In the genomic region with DNA sequence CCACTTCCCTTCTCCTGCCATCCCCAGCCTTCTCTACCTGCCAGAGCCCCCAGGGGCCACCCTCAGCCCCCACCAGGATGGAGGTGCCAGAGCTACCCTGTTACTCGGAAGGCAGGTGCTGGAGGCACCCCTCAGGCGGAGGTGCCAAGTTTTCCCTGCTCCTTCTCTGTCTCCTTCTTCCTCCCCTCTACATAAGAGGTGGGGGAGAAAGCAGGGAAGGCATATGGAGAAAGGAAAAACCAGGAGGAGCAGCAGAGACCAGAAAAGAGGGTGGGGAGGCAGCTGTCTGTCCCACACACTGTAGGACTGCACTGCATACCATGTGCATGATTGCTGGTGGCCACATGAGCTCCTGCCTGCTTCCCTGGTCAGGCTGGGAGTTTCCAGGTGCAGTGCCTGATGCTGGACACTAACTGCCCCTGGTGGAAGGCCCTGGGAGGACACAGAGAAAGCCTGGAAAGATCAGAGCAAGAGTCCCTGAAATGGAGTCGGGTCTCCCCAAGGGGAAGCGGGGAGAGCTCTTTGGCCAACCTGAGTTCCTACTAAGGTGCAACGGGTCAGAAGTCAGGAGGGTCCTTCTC, we compare ENCODE assay signal across 7 cellular contexts. TPM values are rescaled to one million over a fixed set of nuclear protein-coding genes. Genes with fewer than 3 reads are reported as not detected.
A peak's percentile ranks its signal among the peaks of the same experiment; 100 is the strongest.
DNase-seq lines count a peak whose midpoint lies in the region; ATAC-seq and TF ChIP-seq lines count a peak whose summit lies in the region.
"Not testable (repeated sequence)": the region's sequence is repeated elsewhere in the genome, so short reads cannot be mapped to it uniquely, and the experiment has no call there.

No MANE protein-coding gene starts in this region.

- CTCF ChIA-PET in HCT116 (lab: Charles Lee), result interaction anchor here (0.7 to 4.5 kb wide), 21 partner anchors 10 to 652 kb away, joined by 3 to 38 read pairs (median 4); a partner anchor contains a TSS
- CTCF ChIA-PET in PC-9 (lab: Charles Lee), result interaction anchor here (0.6 to 1.2 kb wide), 5 partner anchors 73 to 185 kb away, joined by 3 to 4 read pairs (median 3); no protein-coding TSS in a partner anchor

- H3K4me1 ChIP-seq in HCT116 (ENCODE audit: control insufficient read depth in 1 of 2, insufficient read depth in 2 of 2, low read length in 2 of 2) (peaks cover 2 to 15% of the 10 kb centered on the region in 2 experiments; a peak in 3 of 4 replicates), adipocyte (ENCODE audit: control insufficient read depth, insufficient read depth, low read length) (peaks cover 36% of the 10 kb centered on the region)
- H3K4me1 ChIP-seq in PC-9 (replicated peaks; ENCODE audit: insufficient read depth); endodermal cell (ENCODE audit: control insufficient read depth, insufficient read depth, low read length); hepatocyte (ENCODE audit: insufficient read depth): not testable (repeated sequence)

- peak in 2 of 3 experiments; percentile 30 to 46; a peak in 3 of 6 replicates for TF ChIP-seq CTCF in HCT116 (IDR thresholded peaks at IDR 0.05 in 2 of 3, conservative IDR thresholded peaks at IDR 0.05 in 1 of 3; ENCODE audit: borderline replicate concordance in 1 of 3, insufficient read depth in 1 of 3, low read depth in 2 of 3, low read length in 2 of 3)
- TF ChIP-seq CTCF in PC-9 (conservative IDR thresholded peaks at IDR 0.05), result peak; percentile 42; the same call in 1 of the 2 replicates
- TF ChIP-seq CTCF in endodermal cell (conservative IDR thresholded peaks at IDR 0.05), result peak; percentile 62
- not testable (repeated sequence) for TF ChIP-seq CTCF in hepatocyte (IDR thresholded peaks at IDR 0.05; ENCODE audit: poor library complexity)
- TF ChIP-seq CTCF in nephron (IDR thresholded peaks at IDR 0.05; ENCODE audit: unreplicated experiment in 3 of 3), result peak; percentile 7 to 25 (median 23)

- peak; percentile 28 for ATAC-seq in HCT116

- not testable (repeated sequence) for H3K27me3 ChIP-seq in HCT116 (ENCODE audit: insufficient read depth, low read length); adipocyte (replicated peaks; ENCODE audit: control insufficient read depth, insufficient read depth, low read length); hepatocyte
- H3K27me3 ChIP-seq in PC-9 (ENCODE audit: insufficient read depth, low read depth) (peaks cover 14% of the 10 kb centered on the region; the same call in 1 of the 2 replicates), endodermal cell (ENCODE audit: control insufficient read depth, insufficient read depth, low read length, poor library complexity, severe bottlenecking) (peaks cover 26% of the 10 kb centered on the region)

- not testable (repeated sequence) for H3F3A ChIP-seq in PC-9 (ENCODE audit: insufficient read depth, low read depth)

- not testable (repeated sequence) for H3K79me2 ChIP-seq in HCT116 (ENCODE audit: insufficient read depth, low read length); PC-9 (ENCODE audit: low read depth); hepatocyte

- POLR2A ChIA-PET in HCT116 (lab: Charles Lee) (interaction anchor here (1.2 kb wide), 1 partner anchor 9 kb away, joined by 3 read pairs; no protein-coding TSS in a partner anchor), PC-9 (lab: Charles Lee; ENCODE audit: unreplicated experiment) (interaction anchor here (0.7 kb wide), 1 partner anchor 90 kb away, joined by 9 read pairs; no protein-coding TSS in a partner anchor)

- not testable (repeated sequence) for H3K9ac ChIP-seq in HCT116 (ENCODE audit: low read length); endodermal cell (ENCODE audit: extremely low read depth, low read length, poor library complexity, severe bottlenecking)
- peak overlapping the region; percentile 54 for H3K9ac ChIP-seq in adipocyte (ENCODE audit: low read length)

- not testable (repeated sequence) for H3K9me2 ChIP-seq in HCT116 (ENCODE audit: insufficient read depth); PC-9 (ENCODE audit: insufficient read depth); hepatocyte (replicated peaks; ENCODE audit: insufficient read depth)

- WGBS in endodermal cell (ENCODE audit: insufficient coverage in 1 of 2, insufficient read length in 1 of 2), 2 experiments, result 96 to 100% methylated on average over 2 to 4 of the region's 5 CpGs
- 92% methylated on average over 5 of the region's 5 CpGs for whole genome bisulfite sequencing in hepatocyte (ENCODE audit: low lambda C conversion rate, missing lambda C conversion rate)

- H3K27ac Mint-ChIP-seq in endodermal cell, nephron: not testable (repeated sequence)

- H3K4me3 Mint-ChIP-seq in endodermal cell, result not testable (repeated sequence)
- H3K4me3 Mint-ChIP-seq in nephron, result peak overlapping the region in 2 of 3 experiments; percentile 15 to 53

- DNase-seq in Caki2 (ENCODE audit: low read depth), result peak; percentile 40
- not testable (repeated sequence) for DNase-seq in HCT116 (ENCODE audit: low read depth, low spot score)
- DNase-seq in PC-9, result peak in 1 of 2 experiments; percentile 40
- DNase-seq in adipocyte (ENCODE audit: low read depth), result peak; percentile 30
- DNase-seq in endodermal cell, result peak; percentile 79
- DNase-seq in hepatocyte (ENCODE audit: low spot score), result peak; percentile 51

- H3K9me3 Mint-ChIP-seq in endodermal cell, nephron: not testable (repeated sequence)

- H3K4me2 ChIP-seq in HCT116 (ENCODE audit: low read length); PC-9; hepatocyte: not testable (repeated sequence)

- not testable (repeated sequence) for TF ChIP-seq POLR2A in HCT116 (IDR thresholded peaks at IDR 0.05; ENCODE audit: borderline replicate concordance, extremely low read depth, insufficient read depth, insufficient read length)

- RAD21 ChIA-PET in HCT116 (lab: Charles Lee; ENCODE audit: low non-redundant PET in 1 of 2, low total read pairs in 2 of 2, uncharacterized antibody in 2 of 2, unreplicated experiment in 2 of 2), result interaction anchor here (0.9 to 1.1 kb wide), 2 partner anchors 153 to 189 kb away, joined by 3 read pairs; no protein-coding TSS in a partner anchor

- H3K27ac ChIP-seq in HCT116 (ENCODE audit: low read depth, low read length); PC-9; endodermal cell (ENCODE audit: low read depth, low read length); hepatocyte: not testable (repeated sequence)

- H3K36me3 ChIP-seq in HCT116 (ENCODE audit: control insufficient read depth in 1 of 2, insufficient read depth in 2 of 2, low read length in 2 of 2); PC-9 (ENCODE audit: low read depth); adipocyte (ENCODE audit: control insufficient read depth, insufficient read depth, low read length, severe bottlenecking); endodermal cell (ENCODE audit: control insufficient read depth, insufficient read depth, low read length); hepatocyte (replicated peaks; ENCODE audit: insufficient read depth, low read depth): not testable (repeated sequence)

- peaks cover 36% of the 10 kb centered on the region for H3K27me3 Mint-ChIP-seq in endodermal cell (ENCODE audit: insufficient read depth)
- H3K27me3 Mint-ChIP-seq in nephron (ENCODE audit: low read depth), result peaks cover 23% of the 10 kb centered on the region

- H3K9me3 ChIP-seq in HCT116 (ENCODE audit: control insufficient read depth in 1 of 2, insufficient read depth in 1 of 2, low read depth in 1 of 2, low read length in 2 of 2); PC-9 (ENCODE audit: insufficient read depth, low read depth); adipocyte (ENCODE audit: control insufficient read depth, low read length); endodermal cell (ENCODE audit: control insufficient read depth, low read length); hepatocyte (ENCODE audit: low read depth): not testable (repeated sequence)

- not testable (repeated sequence) for BruUV-seq in HCT116 (replicated peaks; lab: Mats Ljungman, UMichigan); PC-9 (replicated peaks; lab: Mats Ljungman, UMichigan)

- in situ Hi-C loops in Caki2 (cut with HindIII; ENCODE audit: low pct_unique_long_range_greater_than_20kb, low sequenced_read_pairs), result not testable (repeated sequence)

- not testable (repeated sequence) for H3K4me3 ChIP-seq in HCT116 (replicated peaks in 1 of 2; ENCODE audit: low read depth in 1 of 2, low read length in 2 of 2); PC-9; adipocyte (ENCODE audit: low read length); endodermal cell (ENCODE audit: low read length); hepatocyte

- not testable (repeated sequence) for TF ChIP-seq RAD21 in HCT116 (IDR thresholded peaks at IDR 0.05; ENCODE audit: low read depth)

- H2AFZ ChIP-seq in HCT116 (ENCODE audit: low read depth, low read length, poor library complexity, severe bottlenecking); PC-9; hepatocyte: not testable (repeated sequence)

- not testable (repeated sequence) for H3K4me1 Mint-ChIP-seq in endodermal cell
- H3K4me1 Mint-ChIP-seq in nephron, result peaks cover 12% of the 10 kb centered on the region

- H4K20me1 ChIP-seq in HCT116 (ENCODE audit: insufficient read depth); PC-9 (ENCODE audit: insufficient read depth); hepatocyte (ENCODE audit: insufficient read depth, poor library complexity, severe bottlenecking): not testable (repeated sequence)

- intact Hi-C loops in HCT116 (cut with micrococcal nuclease) (loop anchor here (2.0 to 5.0 kb wide), 4 partner anchors 98 to 653 kb away; no protein-coding TSS in a partner anchor), PC-9 (cut with micrococcal nuclease; ENCODE audit: unreplicated experiment) (loop anchor here (1.0 kb wide), 1 partner anchor 495 kb away; no protein-coding TSS in a partner anchor)

- not testable (repeated sequence) for H3K36me3 Mint-ChIP-seq in endodermal cell (ENCODE audit: low read depth); nephron (ENCODE audit: low read depth)

RNA-seq across cellular contexts. Expression of a gene that starts 23.8 kb away (rescaled TPM):
- total RNA-seq in Caki2 (2014; rRNA removed; shearing (Covaris generic); ENCODE audit: low replicate concordance), result 53.2 and 56.1 TPM in 2 replicates
- total RNA-seq in HCT116 (2021; ENCODE audit: unreplicated experiment) (81.7 TPM), PC-9 (2021) (80.9 and 103 TPM in 2 replicates), endodermal cell (10 to 100 TPM; 68.3 to 75.6 TPM), hepatocyte (101 and 102 TPM in 2 replicates)
- 63.6 and 69.4 TPM in 2 replicates for polyA plus RNA-seq in HCT116 (2012)
- 67.1 TPM for polyA plus RNA-seq in endodermal cell (2013, experiment 1 of 2)
- 63.4 TPM for polyA plus RNA-seq in endodermal cell (2013, experiment 2 of 2)
- polyA plus RNA-seq in hepatocyte, result 67.6 and 76.8 TPM in 2 replicates
